Comparison of ENCODE assay signal across 23 cellular contexts in the genomic region with DNA sequence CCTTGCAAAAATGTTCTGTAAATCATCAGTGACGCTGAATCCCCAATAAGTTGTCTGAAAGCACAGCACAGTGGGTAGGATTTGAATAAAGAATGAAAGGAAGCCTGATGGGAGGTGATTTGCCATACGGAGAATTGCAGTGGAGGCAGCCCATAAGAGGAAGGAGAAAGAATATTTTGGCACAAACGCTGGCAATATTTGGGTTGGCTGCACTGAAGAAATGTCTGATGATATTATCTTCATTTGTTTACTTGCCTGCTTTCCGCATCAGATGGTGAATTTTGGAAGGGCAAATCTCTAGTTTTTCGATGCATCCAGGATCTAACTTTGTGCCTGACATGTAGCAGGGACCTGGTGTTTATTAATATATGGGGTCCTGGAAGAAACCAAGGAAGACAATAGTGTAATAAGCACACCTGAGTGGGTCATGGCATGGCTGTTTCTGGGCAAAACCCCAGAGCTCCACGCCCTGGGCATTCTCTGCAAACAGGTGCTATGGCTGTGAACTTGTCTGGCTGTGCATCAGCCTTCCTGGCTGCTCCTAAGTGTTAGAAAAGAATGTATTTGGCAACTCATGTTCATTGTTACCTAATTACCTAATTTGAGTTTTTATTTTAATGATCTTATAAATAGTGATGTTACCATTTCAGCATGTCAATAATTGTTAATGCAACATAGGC. TPM values are rescaled to one million over a fixed set of nuclear protein-coding genes. Genes with fewer than 3 reads are reported as not detected.
"Had no signal": no experiment of that assay in that cellular context is flagged by ENCODE, and none has a peak within 500 bp of the region (broad histone marks: within the 10 kb centered on the region; RNA-seq: fewer than 3 reads in every experiment).

No MANE protein-coding gene starts in this region.

- H3K4me3 ChIP-seq: lung, right atrium auricular region, stomach, thoracic aorta, transverse colon had no signal

- H3K4me3 Mint-ChIP-seq: dendritic cell treated with granulocyte-macrophage colony-stimulating factor and Interleukin-4, amounts not matched to agents 40 ng/mL and 50 ng/mL, for 4 days; effector memory CD8-positive, alpha-beta T cell; nephron had no signal

- H3K27ac ChIP-seq: foreskin keratinocyte, right atrium auricular region, stomach, thoracic aorta, transverse colon had no signal

- H3K4me1 ChIP-seq: foreskin keratinocyte, transverse colon had no signal

- FAIRE-seq: colon, small intestine had no signal

- H3K27ac Mint-ChIP-seq: dendritic cell treated with granulocyte-macrophage colony-stimulating factor and Interleukin-4, amounts not matched to agents 40 ng/mL and 50 ng/mL, for 4 days; effector memory CD8-positive, alpha-beta T cell; nephron had no signal

- H3K36me3 ChIP-seq: right atrium auricular region, stomach, thoracic aorta, transverse colon had no signal

- H3K9me3 ChIP-seq: right atrium auricular region, stomach, thoracic aorta, transverse colon had no signal

- DNase-seq: effector memory CD8-positive, alpha-beta T cell; hippocampal formation; left colon; left ventricle myocardium superior; mesenchymal stem cell; midbrain; small intestine; stimulated activated CD4-positive, alpha-beta T cell treated with anti-CD3 and anti-CD28 coated beads, Interleukin-12 subunit alpha, Interleukin-12 subunit beta, amount 100 ng/mL, for 4 hours; stimulated activated naive CD4-positive, alpha-beta T cell; stomach; substantia nigra; transverse colon had no signal

RNA-seq across cellular contexts. Expression of a gene that starts 5.9 kb away (rescaled TPM):
- total RNA-seq: epithelial cell of proximal tubule, foreskin keratinocyte, kidney epithelial cell, left ventricle myocardium superior, pulmonary artery endothelial cell, ureter had no signal
- polyA plus RNA-seq: foreskin keratinocyte had no signal
